In the genomic region with DNA sequence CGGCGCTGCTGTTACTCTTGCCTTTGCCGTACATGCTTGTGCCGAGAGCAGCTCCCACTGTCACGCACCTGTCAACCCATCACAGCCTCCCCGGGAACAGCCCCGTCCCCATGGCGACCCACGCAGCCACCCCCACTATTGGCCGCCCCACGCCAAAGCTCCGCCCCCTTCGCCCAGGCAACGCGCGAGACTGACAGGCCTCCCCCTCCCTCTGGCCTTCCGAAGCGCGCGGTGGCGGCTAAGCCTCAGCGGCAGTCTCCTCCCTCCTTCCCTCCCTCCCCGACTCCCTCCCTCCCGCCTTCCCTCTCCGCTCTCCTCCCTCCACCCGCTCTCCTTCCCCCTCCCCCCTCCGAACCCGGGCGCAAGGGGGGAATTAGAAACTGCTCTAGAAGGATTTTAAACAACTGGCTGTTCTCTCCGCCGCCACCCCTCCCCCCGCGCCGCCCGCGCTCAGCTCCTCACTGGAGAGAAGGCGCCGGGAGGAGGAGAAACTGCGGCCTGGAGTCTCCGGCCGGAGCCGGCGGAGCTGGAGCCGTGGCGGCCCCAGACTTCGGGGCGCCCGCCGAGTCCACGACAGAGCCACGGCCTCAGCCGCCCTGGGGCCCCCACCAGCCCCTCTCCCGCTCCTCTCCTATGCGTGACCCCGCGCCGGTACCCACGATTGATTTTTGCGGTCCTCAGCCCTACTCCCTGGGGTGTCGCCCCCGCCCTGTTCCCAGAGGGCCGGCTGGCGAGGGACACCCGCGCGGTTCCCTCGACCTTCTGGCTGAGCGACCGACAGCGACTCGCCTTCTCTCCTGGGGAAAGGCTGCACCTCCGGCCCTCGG, we compare ENCODE assay signal across 1 cellular context.
TF ChIP-seq lines count a peak whose summit lies in the region.

A gene (minus strand): TSS at position 89 of the 827 bp plus-strand sequence. CDS start 55 bp downstream, at position 34.

TF ChIP-seq in HCT116, 20 proteins besides CTCF, POLR2A, EP300 and RAD21 (continued from another document):
- TF ChIP-seq, protein P1, sequence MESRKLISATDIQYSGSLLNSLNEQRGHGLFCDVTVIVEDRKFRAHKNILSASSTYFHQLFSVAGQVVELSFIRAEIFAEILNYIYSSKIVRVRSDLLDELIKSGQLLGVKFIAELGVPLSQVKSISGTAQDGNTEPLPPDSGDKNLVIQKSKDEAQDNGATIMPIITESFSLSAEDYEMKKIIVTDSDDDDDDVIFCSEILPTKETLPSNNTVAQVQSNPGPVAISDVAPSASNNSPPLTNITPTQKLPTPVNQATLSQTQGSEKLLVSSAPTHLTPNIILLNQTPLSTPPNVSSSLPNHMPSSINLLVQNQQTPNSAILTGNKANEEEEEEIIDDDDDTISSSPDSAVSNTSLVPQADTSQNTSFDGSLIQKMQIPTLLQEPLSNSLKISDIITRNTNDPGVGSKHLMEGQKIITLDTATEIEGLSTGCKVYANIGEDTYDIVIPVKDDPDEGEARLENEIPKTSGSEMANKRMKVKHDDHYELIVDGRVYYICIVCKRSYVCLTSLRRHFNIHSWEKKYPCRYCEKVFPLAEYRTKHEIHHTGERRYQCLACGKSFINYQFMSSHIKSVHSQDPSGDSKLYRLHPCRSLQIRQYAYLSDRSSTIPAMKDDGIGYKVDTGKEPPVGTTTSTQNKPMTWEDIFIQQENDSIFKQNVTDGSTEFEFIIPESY (IDR thresholded peaks at IDR 0.05; ENCODE audit: extremely low read depth, insufficient replicate concordance, low read length) = peak; percentile 91
- TF ChIP-seq ZFX (IDR thresholded peaks at IDR 0.05) (no peak), EZH2phosphoT487 (IDR thresholded peaks at IDR 0.05; ENCODE audit: borderline replicate concordance) (no peak), CEBPB (IDR thresholded peaks at IDR 0.05; ENCODE audit: low read depth) (no peak), SRF (IDR thresholded peaks at IDR 0.05; ENCODE audit: low read depth) (no peak), FOSL1 (IDR thresholded peaks at IDR 0.05; ENCODE audit: low read depth) (no peak), JUND (IDR thresholded peaks at IDR 0.05) (peak; percentile 93), EZH2 (IDR thresholded peaks at IDR 0.05) (no peak), POLR2AphosphoS5 (IDR thresholded peaks at IDR 0.05; ENCODE audit: low read depth, low read length) (peak; percentile 76), SP1 (IDR thresholded peaks at IDR 0.05; ENCODE audit: low read depth) (peak; percentile 97)
- TF ChIP-seq, protein P2, sequence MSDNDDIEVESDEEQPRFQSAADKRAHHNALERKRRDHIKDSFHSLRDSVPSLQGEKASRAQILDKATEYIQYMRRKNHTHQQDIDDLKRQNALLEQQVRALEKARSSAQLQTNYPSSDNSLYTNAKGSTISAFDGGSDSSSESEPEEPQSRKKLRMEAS (IDR thresholded peaks at IDR 0.05) = peak; percentile 71
